Comparison of ENCODE assay signal across 8 cellular contexts in genomic region chr11:59141673-59142460, GRCh38. TPM values are rescaled to one million over a fixed set of nuclear protein-coding genes. Genes with fewer than 3 reads are reported as not detected.
A peak's percentile ranks its signal among the peaks of the same experiment; 100 is the strongest.
DNase-seq lines count a peak whose midpoint lies in the region; ATAC-seq, FAIRE-seq and TF ChIP-seq lines count a peak whose summit lies in the region.

No MANE protein-coding gene starts in this region.

- peak overlapping the region; percentile 79 for H3K4me2 ChIP-seq in HepG2 (ENCODE audit: low read depth, low read length)

- FAIRE-seq in HepG2 (lab: Jason Lieb, UNC), result no peak

- intact Hi-C loops in HepG2 (cut with micrococcal nuclease; ENCODE audit: unreplicated experiment) (loop anchor here (1.0 to 10.0 kb wide), 2 partner anchors 16 to 63 kb away; no protein-coding TSS in a partner anchor), tibial artery (cut with DNase I; ENCODE audit: low total_unique reads) (no loop called here)

- TF ChIP-seq EP300 in HepG2 (IDR thresholded peaks at IDR 0.05; ENCODE audit: low read depth in 2 of 2, low read length in 2 of 2) (no peak), HepG2 (CRISPR knock-in tag; IDR thresholded peaks at IDR 0.05; ENCODE audit: borderline replicate concordance) (no peak)

- peak overlapping the region; percentile 85 for H2AFZ ChIP-seq in HepG2 (ENCODE audit: low read length)

- H3K9me3 ChIP-seq in HepG2 (ENCODE audit: low read length), result no peaks in the 10 kb centered on the region
- no peaks in the 10 kb centered on the region for H3K9me3 ChIP-seq in tibial artery

- 0% methylated on average over 3 of the region's 3 CpGs for WGBS in HepG2 (ENCODE audit: low lambda C conversion rate)

- H3K27ac ChIP-seq in HepG2 (ENCODE audit: extremely low read length, insufficient read depth, low read length) (peak overlapping the region; percentile 74), tibial artery (peak overlapping the region; percentile 88 to 90)

- peaks cover 46% of the 10 kb centered on the region for H3K4me1 ChIP-seq in HepG2 (ENCODE audit: insufficient read depth, low read length)
- peaks cover 0 to 25% (median 8%) of the 10 kb centered on the region in 4 donors for H3K4me1 ChIP-seq in tibial artery

- TF ChIP-seq CTCF in GM12865 (IDR thresholded peaks at IDR 0.05; ENCODE audit: insufficient read depth, low read depth, low read length, missing control alignments) (no peak), HepG2 (CRISPR knock-in tag; IDR thresholded peaks at IDR 0.05) (no peak), tibial artery (IDR thresholded peaks at IDR 0.05) (no peak)

- in situ Hi-C loops in HepG2 (cut with HindIII; ENCODE audit: extremely low pct_ligation_motif_present, low pct_unique_long_range_greater_than_20kb), result no loop called here

- H3K79me2 ChIP-seq in HepG2 (ENCODE audit: insufficient read depth, low read length), result no peaks in the 10 kb centered on the region

- no peak for TF ChIP-seq POLR2A in HepG2 (IDR thresholded peaks at IDR 0.05; ENCODE audit: insufficient read depth in 1 of 2, low read depth in 2 of 2, low read length in 2 of 2)

- POLR2A ChIA-PET in HepG2 (lab: Yijun Ruan, JAX), result interaction anchor here (0.6 to 1.0 kb wide), 5 partner anchors 16 to 36 kb away, joined by 3 to 10 read pairs (median 4); partner anchors contain the start of genes DTX4 and FAM111B

- CTCF ChIA-PET in HepG2 (lab: Yijun Ruan, JAX; ENCODE audit: low intra/inter-chr PET ratio, low total read pairs), result interaction anchor here (2.1 kb wide), 1 partner anchor 17 kb away, joined by 15 read pairs; no protein-coding TSS in a partner anchor

- peak overlapping the region; percentile 63 for H3K4me3 ChIP-seq in GM12865 (ENCODE audit: low read depth, low read length)
- peak overlapping the region; percentile 79 to 82 (median 81) for H3K4me3 ChIP-seq in HepG2 (replicated peaks in 1 of 3; ENCODE audit: insufficient read depth in 1 of 3, low read depth in 2 of 3, low read length in 3 of 3)
- peak overlapping the region; percentile 69 to 89 for H3K4me3 ChIP-seq in tibial artery

- no peaks in the 10 kb centered on the region for H4K20me1 ChIP-seq in HepG2 (ENCODE audit: insufficient read depth, low read length)

- TF ChIP-seq RAD21 in HepG2 (CRISPR knock-in tag; IDR thresholded peaks at IDR 0.05), result no peak

- H3K36me3 ChIP-seq in HepG2 (replicated peaks in 1 of 2; ENCODE audit: control insufficient read depth in 1 of 2, insufficient read depth in 2 of 2, low read length in 2 of 2) (no peaks in the 10 kb centered on the region), tibial artery (peaks cover 0 to 11% (median 0%) of the 10 kb centered on the region in 3 donors)

- no peaks in the 10 kb centered on the region for H3K27me3 ChIP-seq in HepG2 (ENCODE audit: control insufficient read depth in 1 of 2, insufficient read depth in 2 of 2, low read length in 2 of 2)
- H3K27me3 ChIP-seq in tibial artery, result no peaks in the 10 kb centered on the region

- DNase-seq in GM12865 (ENCODE audit: low read depth), result no peak
- peak; percentile 57 for DNase-seq in HS-5 (ENCODE audit: low read depth)
- DNase-seq in astrocyte of the hippocampus (ENCODE audit: low read depth, low spot score), result peak; percentile 40
- no peak for DNase-seq in HepG2 (ENCODE audit: low spot score)
- no peak for DNase-seq in tibial artery
- no peak for DNase-seq in NCI-H146 treated with DMSO at 0.1 percent for 48 hours (lab: John Stamatoyannopoulos, UW; ENCODE audit: unreplicated experiment)
- no peak for DNase-seq in NCI-H774 (lab: John Stamatoyannopoulos, UW)
- DNase-seq in activated gamma-delta T cell (lab: John Stamatoyannopoulos, UW), result no peak

- BruUV-seq in HepG2 (replicated peaks; lab: Mats Ljungman, UMichigan), result TSS peak; percentile 87

- peak overlapping the region; percentile 58 for H3K9ac ChIP-seq in HepG2 (ENCODE audit: insufficient read depth, low read depth, low read length)

- no peak for ATAC-seq in HepG2

RNA-seq across cellular contexts. Expression of gene FAM111A, which starts 0.8 kb away (rescaled TPM):
- total RNA-seq in HepG2 (2016; rRNA removed; fragmentation: Illumina TruSeq; extraction: Trizol), result 13.5 and 17.0 TPM in 2 replicates
- 0.88 and 1.4 TPM in 2 replicates for total RNA-seq in HepG2 (2016; cell fraction: cytosol; rRNA removed; fragmentation: Illumina TruSeq; extraction: Trizol; ENCODE audit: low read depth)
- total RNA-seq in HepG2 (2016; cell fraction: insoluble cytoplasmic fraction; rRNA removed; fragmentation: Illumina TruSeq; extraction: Trizol), result 14.4 and 15.0 TPM in 2 replicates
- 4.5 and 6.7 TPM in 2 replicates for total RNA-seq in HepG2 (2016; cell fraction: membrane; rRNA removed; fragmentation: Illumina TruSeq; extraction: Trizol)
- 17.0 and 17.9 TPM in 2 replicates for total RNA-seq in HepG2 (2016; cell fraction: nucleus; rRNA removed; fragmentation: Illumina TruSeq; extraction: Trizol)
- polyA plus RNA-seq in HepG2 (2011; rRNA removed), result 3.2 and 3.9 TPM in 2 replicates
- 1.4 and 2.2 TPM in 2 replicates for polyA plus RNA-seq in HepG2 (2011; cell fraction: cytosol; rRNA removed)
- polyA plus RNA-seq in HepG2 (2011; cell fraction: nucleus; rRNA removed), result 8.9 and 11.1 TPM in 2 replicates
- 2.7 and 4.6 TPM in 2 replicates for polyA plus RNA-seq in HepG2 (2012)
- 0.55 and 0.80 TPM in 2 replicates for polyA plus RNA-seq in HepG2 (2016; cell fraction: cytosol; fragmentation: Illumina TruSeq; extraction: Trizol; ENCODE audit: low read depth)
- 6.4 and 9.5 TPM in 2 replicates for polyA plus RNA-seq in HepG2 (2016; cell fraction: insoluble cytoplasmic fraction; fragmentation: Illumina TruSeq; extraction: Trizol; ENCODE audit: low read depth)
- 1.7 and 2.3 TPM in 2 replicates for polyA plus RNA-seq in HepG2 (2016; cell fraction: membrane; fragmentation: Illumina TruSeq; extraction: Trizol; ENCODE audit: low read depth)
- polyA plus RNA-seq in HepG2 (2016; cell fraction: nucleus; fragmentation: Illumina TruSeq; extraction: Trizol; ENCODE audit: insufficient read depth, low read depth), result 28.5 and 30.8 TPM in 2 replicates
- polyA minus RNA-seq in HepG2 (2011; rRNA and poly(A)+ RNA removed; ENCODE audit: low replicate concordance), result 2.8 and 25.3 TPM in 2 replicates
- 2.6 and 4.8 TPM in 2 replicates for polyA minus RNA-seq in HepG2 (2011; cell fraction: cytosol; rRNA and poly(A)+ RNA removed)
- polyA minus RNA-seq in HepG2 (2011; cell fraction: nucleus; rRNA and poly(A)+ RNA removed), result 14.2 and 14.3 TPM in 2 replicates

RNA-seq across cellular contexts. Expression of gene DTX4, which starts 30.1 kb away (rescaled TPM):
- 5.6 and 6.9 TPM in 2 replicates for total RNA-seq in HepG2 (2016; rRNA removed; fragmentation: Illumina TruSeq; extraction: Trizol)
- 1.0 and 1.1 TPM in 2 replicates for total RNA-seq in HepG2 (2016; cell fraction: cytosol; rRNA removed; fragmentation: Illumina TruSeq; extraction: Trizol; ENCODE audit: low read depth)
- 5.8 and 5.9 TPM in 2 replicates for total RNA-seq in HepG2 (2016; cell fraction: insoluble cytoplasmic fraction; rRNA removed; fragmentation: Illumina TruSeq; extraction: Trizol)
- total RNA-seq in HepG2 (2016; cell fraction: membrane; rRNA removed; fragmentation: Illumina TruSeq; extraction: Trizol), result 4.1 and 4.8 TPM in 2 replicates
- 5.4 and 6.2 TPM in 2 replicates for total RNA-seq in HepG2 (2016; cell fraction: nucleus; rRNA removed; fragmentation: Illumina TruSeq; extraction: Trizol)
- 0.50 and 0.67 TPM in 2 replicates for polyA plus RNA-seq in HepG2 (2011; rRNA removed)
- polyA plus RNA-seq in HepG2 (2011; cell fraction: cytosol; rRNA removed), result 0.37 and 0.47 TPM in 2 replicates
- 2.6 and 3.0 TPM in 2 replicates for polyA plus RNA-seq in HepG2 (2011; cell fraction: nucleus; rRNA removed)
- 0.91 and 0.99 TPM in 2 replicates for polyA plus RNA-seq in HepG2 (2012)
- polyA plus RNA-seq in HepG2 (2016; cell fraction: cytosol; fragmentation: Illumina TruSeq; extraction: Trizol; ENCODE audit: low read depth), result 0.53 and 0.69 TPM in 2 replicates
- polyA plus RNA-seq in HepG2 (2016; cell fraction: insoluble cytoplasmic fraction; fragmentation: Illumina TruSeq; extraction: Trizol; ENCODE audit: low read depth), result 5.1 and 5.8 TPM in 2 replicates
- polyA plus RNA-seq in HepG2 (2016; cell fraction: membrane; fragmentation: Illumina TruSeq; extraction: Trizol; ENCODE audit: low read depth), result 2.1 and 2.3 TPM in 2 replicates
- 6.9 and 7.2 TPM in 2 replicates for polyA plus RNA-seq in HepG2 (2016; cell fraction: nucleus; fragmentation: Illumina TruSeq; extraction: Trizol; ENCODE audit: insufficient read depth, low read depth)
- 3.2 and 10.3 TPM in 2 replicates for polyA minus RNA-seq in HepG2 (2011; rRNA and poly(A)+ RNA removed; ENCODE audit: low replicate concordance)
- polyA minus RNA-seq in HepG2 (2011; cell fraction: cytosol; rRNA and poly(A)+ RNA removed), result 1.1 and 1.2 TPM in 2 replicates
- polyA minus RNA-seq in HepG2 (2011; cell fraction: nucleus; rRNA and poly(A)+ RNA removed), result 2.4 and 2.8 TPM in 2 replicates

RNA-seq across cellular contexts. Expression of gene FAM111B, which starts 34.8 kb away (rescaled TPM):
- total RNA-seq in HepG2 (2016; rRNA removed; fragmentation: Illumina TruSeq; extraction: Trizol), result 28.2 and 44.5 TPM in 2 replicates
- 2.2 and 2.6 TPM in 2 replicates for total RNA-seq in HepG2 (2016; cell fraction: cytosol; rRNA removed; fragmentation: Illumina TruSeq; extraction: Trizol; ENCODE audit: low read depth)
- 27.8 and 40.2 TPM in 2 replicates for total RNA-seq in HepG2 (2016; cell fraction: insoluble cytoplasmic fraction; rRNA removed; fragmentation: Illumina TruSeq; extraction: Trizol)
- total RNA-seq in HepG2 (2016; cell fraction: membrane; rRNA removed; fragmentation: Illumina TruSeq; extraction: Trizol), result 9.4 and 12.1 TPM in 2 replicates
- 36.1 and 43.3 TPM in 2 replicates for total RNA-seq in HepG2 (2016; cell fraction: nucleus; rRNA removed; fragmentation: Illumina TruSeq; extraction: Trizol)
- 1.5 and 1.6 TPM in 2 replicates for polyA plus RNA-seq in HepG2 (2011; rRNA removed)
- polyA plus RNA-seq in HepG2 (2011; cell fraction: cytosol; rRNA removed), result 0.74 and 1.2 TPM in 2 replicates
- polyA plus RNA-seq in HepG2 (2011; cell fraction: nucleus; rRNA removed), result 1.1 and 1.2 TPM in 2 replicates
- polyA plus RNA-seq in HepG2 (2012), result 1.5 and 3.5 TPM in 2 replicates
- 0.65 and 0.84 TPM in 2 replicates for polyA plus RNA-seq in HepG2 (2016; cell fraction: cytosol; fragmentation: Illumina TruSeq; extraction: Trizol; ENCODE audit: low read depth)
- 25.4 and 25.6 TPM in 2 replicates for polyA plus RNA-seq in HepG2 (2016; cell fraction: insoluble cytoplasmic fraction; fragmentation: Illumina TruSeq; extraction: Trizol; ENCODE audit: low read depth)
- polyA plus RNA-seq in HepG2 (2016; cell fraction: membrane; fragmentation: Illumina TruSeq; extraction: Trizol; ENCODE audit: low read depth), result 2.4 and 2.9 TPM in 2 replicates
- 15.5 and 18.1 TPM in 2 replicates for polyA plus RNA-seq in HepG2 (2016; cell fraction: nucleus; fragmentation: Illumina TruSeq; extraction: Trizol; ENCODE audit: insufficient read depth, low read depth)
- 1.0 and 15.0 TPM in 2 replicates for polyA minus RNA-seq in HepG2 (2011; rRNA and poly(A)+ RNA removed; ENCODE audit: low replicate concordance)
- polyA minus RNA-seq in HepG2 (2011; cell fraction: cytosol; rRNA and poly(A)+ RNA removed), result 1.9 and 2.9 TPM in 2 replicates
- 15.8 and 21.4 TPM in 2 replicates for polyA minus RNA-seq in HepG2 (2011; cell fraction: nucleus; rRNA and poly(A)+ RNA removed)

RNA-seq across cellular contexts. Expression of gene GLYATL1B, which starts 55.8 kb away (rescaled TPM):
- total RNA-seq in HepG2 (2016; rRNA removed; fragmentation: Illumina TruSeq; extraction: Trizol), result not detected in 2 replicates
- not detected in 2 replicates for total RNA-seq in HepG2 (2016; cell fraction: cytosol; rRNA removed; fragmentation: Illumina TruSeq; extraction: Trizol; ENCODE audit: low read depth)
- total RNA-seq in HepG2 (2016; cell fraction: insoluble cytoplasmic fraction; rRNA removed; fragmentation: Illumina TruSeq; extraction: Trizol), result not detected in 2 replicates
- not detected in 2 replicates for total RNA-seq in HepG2 (2016; cell fraction: membrane; rRNA removed; fragmentation: Illumina TruSeq; extraction: Trizol)
- not detected in 2 replicates for total RNA-seq in HepG2 (2016; cell fraction: nucleus; rRNA removed; fragmentation: Illumina TruSeq; extraction: Trizol)
- polyA plus RNA-seq in HepG2 (2011; rRNA removed), result not detected in 2 replicates
- polyA plus RNA-seq in HepG2 (2011; cell fraction: cytosol; rRNA removed), result not detected in 2 replicates
- not detected in 2 replicates for polyA plus RNA-seq in HepG2 (2011; cell fraction: nucleus; rRNA removed)
- not detected in 2 replicates for polyA plus RNA-seq in HepG2 (2012)
- not detected in 2 replicates for polyA plus RNA-seq in HepG2 (2016; cell fraction: cytosol; fragmentation: Illumina TruSeq; extraction: Trizol; ENCODE audit: low read depth)
- polyA plus RNA-seq in HepG2 (2016; cell fraction: insoluble cytoplasmic fraction; fragmentation: Illumina TruSeq; extraction: Trizol; ENCODE audit: low read depth), result not detected in 2 replicates
- not detected in 2 replicates for polyA plus RNA-seq in HepG2 (2016; cell fraction: membrane; fragmentation: Illumina TruSeq; extraction: Trizol; ENCODE audit: low read depth)
- polyA plus RNA-seq in HepG2 (2016; cell fraction: nucleus; fragmentation: Illumina TruSeq; extraction: Trizol; ENCODE audit: insufficient read depth, low read depth), result not detected in 2 replicates
- polyA minus RNA-seq in HepG2 (2011; rRNA and poly(A)+ RNA removed; ENCODE audit: low replicate concordance), result not detected in 2 replicates
- not detected in 2 replicates for polyA minus RNA-seq in HepG2 (2011; cell fraction: cytosol; rRNA and poly(A)+ RNA removed)
- not detected in 2 replicates for polyA minus RNA-seq in HepG2 (2011; cell fraction: nucleus; rRNA and poly(A)+ RNA removed)

Comparison
In these comparisons a context has a peak if more than half of its experiments do, and no peak if none do; other contexts are left out.
1. DNase-seq: peak in HS-5 (single experiment) and astrocyte of the hippocampus (single experiment); none in GM12865 (single experiment), HepG2 (single experiment), tibial artery (0 of 2), NCI-H146 treated with DMSO at 0.1 percent for 48 hours (single experiment), NCI-H774 (single experiment) and activated gamma-delta T cell (single experiment).
2. Peak in every context shown above with its lines, with median percentiles within 50 percentile points of each other: H3K4me3 ChIP-seq.